In genomic region chr14:34043627-34044372, GRCh38 we compare ENCODE assay signal across 8 cellular contexts.
DNase-seq lines count a peak whose midpoint lies in the region; ATAC-seq, FAIRE-seq and TF ChIP-seq lines count a peak whose summit lies in the region.

No MANE protein-coding gene starts in this region.

- H3K4me3 ChIP-seq in GM23338 (no peak overlapping the region), aorta (ENCODE audit: low read length in 2 of 2) (no peak overlapping the region)

- ATAC-seq in GM23338 (no peak), aorta (ENCODE audit: low FRiP score) (no peak)

- no peak overlapping the region for H3K4me3 Mint-ChIP-seq in GM23338

- peak; percentile 56 for DNase-seq in GM10266 (ENCODE audit: extremely low spot score)
- peak; percentile 35 for DNase-seq in GM23338 (ENCODE audit: low spot score)
- DNase-seq in NCI-H226, result peak; percentile 49
- DNase-seq in activated naive CD4-positive, alpha-beta T cell treated with Interleukin-2 at 50 U/mL for 16 hours, result peak; percentile 73
- peak; percentile 23 to 61 for DNase-seq in stimulated activated CD4-positive, alpha-beta T cell treated with anti-CD3 and anti-CD28 coated beads, Interleukin-12 subunit alpha, Interleukin-12 subunit beta, amount 100 ng/mL, for 24 hours (ENCODE audit: low read depth in 2 of 2)
- no peak for DNase-seq in aorta
- DNase-seq in frontal cortex (ENCODE audit: low spot score in 2 of 2), result no peak
- no peak for DNase-seq in NCI-H2196 treated with DMSO at 0.1 percent for 48 hours (lab: John Stamatoyannopoulos, UW; ENCODE audit: unreplicated experiment)

- no peaks in the 10 kb centered on the region for H3K79me2 ChIP-seq in GM23338 (replicated peaks; ENCODE audit: insufficient read depth)

- no peaks in the 10 kb centered on the region for H4K20me1 ChIP-seq in GM23338 (replicated peaks; ENCODE audit: insufficient read depth)

- H3K27ac ChIP-seq in GM23338 (ENCODE audit: low read depth) (no peak overlapping the region), aorta (ENCODE audit: low read depth in 1 of 2, low read length in 2 of 2) (no peak overlapping the region)

- H3K27ac Mint-ChIP-seq in GM23338, result 0 out of 2 replicates have a peak overlapping the region, but pooled peaks have one; percentile 10

- H2AFZ ChIP-seq in GM23338, result peak overlapping the region; percentile 63; the same call in 1 of the 2 replicates

- H3K36me3 Mint-ChIP-seq in GM23338 (ENCODE audit: low read depth), result no peaks in the 10 kb centered on the region; the same call in 2 of the 3 replicates

- H3K9me3 Mint-ChIP-seq in GM23338, result no peaks in the 10 kb centered on the region

- WGBS in aorta, 2 donors, result 57 to 59% methylated on average over 4 of the region's 4 CpGs

- intact Hi-C loops in aorta (cut with DNase I), result no loop called here

- no peak overlapping the region for H3K4me2 ChIP-seq in GM23338

- peaks cover 7% of the 10 kb centered on the region for H3K4me1 Mint-ChIP-seq in GM23338

- no peaks in the 10 kb centered on the region for H3F3A ChIP-seq in GM23338 (replicated peaks; ENCODE audit: low read depth)

- no peak for TF ChIP-seq CTCF in GM10266 (IDR thresholded peaks at IDR 0.05; ENCODE audit: control insufficient read depth, insufficient read depth, low read depth, missing control alignments)
- TF ChIP-seq CTCF in GM23338 (conservative IDR thresholded peaks at IDR 0.05; ENCODE audit: low read depth in 2 of 2), result no peak

- 0 out of 2 replicates have a peak, but pooled peaks cover 18% of the 10 kb centered on the region for H3K9me2 ChIP-seq in GM23338 (ENCODE audit: insufficient read depth)

- peaks cover 9% of the 10 kb centered on the region for H3K27me3 Mint-ChIP-seq in GM23338 (ENCODE audit: insufficient read depth, low read depth, poor library complexity)

- H3K4me1 ChIP-seq in GM23338 (ENCODE audit: insufficient read depth) (no peaks in the 10 kb centered on the region), aorta (ENCODE audit: control insufficient read depth in 1 of 2, insufficient read depth in 2 of 2, low read length in 2 of 2) (no peaks in the 10 kb centered on the region)

- H3K9me3 ChIP-seq in aorta (ENCODE audit: control insufficient read depth, low read length), result no peaks in the 10 kb centered on the region

- H3K36me3 ChIP-seq in GM23338 (ENCODE audit: insufficient read depth), result no peaks in the 10 kb centered on the region
- H3K36me3 ChIP-seq in aorta (ENCODE audit: control insufficient read depth in 1 of 2, insufficient read depth in 2 of 2, low read length in 1 of 2), result no peaks in the 10 kb centered on the region

- H3K27me3 ChIP-seq in GM23338 (ENCODE audit: insufficient read depth) (no peaks in the 10 kb centered on the region), aorta (ENCODE audit: control insufficient read depth in 1 of 2, insufficient read depth in 2 of 2, low read length in 1 of 2) (peaks cover 0 to 2% of the 10 kb centered on the region in 2 donors)

- FAIRE-seq in frontal cortex (lab: Jason Lieb, UNC), result no peak

TF ChIP-seq in GM23338, 12 proteins besides CTCF, POLR2A, EP300 and RAD21 (continues in another document):
- TF ChIP-seq STAT1 (IDR thresholded peaks at IDR 0.05; ENCODE audit: unreplicated experiment) (no peak), POLR2AphosphoS5 (IDR thresholded peaks at IDR 0.05; ENCODE audit: low read depth) (no peak), NANOG (IDR thresholded peaks at IDR 0.05; ENCODE audit: borderline replicate concordance) (no peak), CREB1 (CRISPR knock-in tag; IDR thresholded peaks at IDR 0.05; ENCODE audit: low read depth) (no peak), EZH2 (IDR thresholded peaks at IDR 0.05; ENCODE audit: low read depth, unreplicated experiment) (no peak), ZNF462 (CRISPR knock-in tag; IDR thresholded peaks at IDR 0.05) (no peak), ETS1 (IDR thresholded peaks at IDR 0.05) (no peak), ZNF331 (CRISPR knock-in tag; IDR thresholded peaks at IDR 0.05; ENCODE audit: low read depth) (no peak), ZNF114 (CRISPR knock-in tag; IDR thresholded peaks at IDR 0.05) (no peak), JUNB (IDR thresholded peaks at IDR 0.05; ENCODE audit: unreplicated experiment) (no peak)

Comparison
In these comparisons a context has a peak if more than half of its experiments do, and no peak if none do; other contexts are left out.
1. DNase-seq: peak in GM10266 (single experiment), GM23338 (single experiment), NCI-H226 (single experiment), activated naive CD4-positive, alpha-beta T cell treated with Interleukin-2 at 50 U/mL for 16 hours (single experiment) and stimulated activated CD4-positive, alpha-beta T cell treated with anti-CD3 and anti-CD28 coated beads, Interleukin-12 subunit alpha, Interleukin-12 subunit beta, amount 100 ng/mL, for 24 hours (2 of 2); none in aorta (0 of 2), frontal cortex (0 of 2) and NCI-H2196 treated with DMSO at 0.1 percent for 48 hours (single experiment).